ENCODE assay signal across 1 cellular context in the genomic region with DNA sequence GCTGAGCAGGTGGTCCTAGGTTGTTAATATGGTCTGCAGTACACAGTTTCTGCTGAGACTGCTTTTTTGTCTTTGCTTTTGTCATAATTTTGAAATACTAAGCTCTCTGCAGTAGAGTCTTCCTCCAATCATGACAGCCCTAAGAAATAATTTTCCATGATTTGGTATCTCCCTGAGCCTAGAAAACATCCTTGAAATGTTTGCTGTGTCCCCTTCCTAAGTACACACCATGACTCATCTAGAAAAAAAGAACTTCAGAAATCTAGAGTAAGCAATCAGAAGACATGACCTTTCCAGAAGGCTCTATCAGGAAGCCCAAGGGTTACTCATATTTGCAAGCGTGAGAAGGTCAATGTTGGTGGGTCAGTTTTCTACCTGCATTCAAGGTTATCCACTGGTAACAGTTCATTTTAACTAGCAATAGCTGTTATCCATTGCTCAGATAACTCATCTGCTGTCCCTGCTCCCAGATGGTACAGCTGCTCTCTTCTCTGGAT.
TF ChIP-seq lines count a peak whose summit lies in the region.

No MANE protein-coding gene starts in this region.

TF ChIP-seq in HepG2, 621 proteins besides CTCF, POLR2A, EP300 and RAD21 (continued from another document and continues in another):
- TF ChIP-seq, protein P1, sequence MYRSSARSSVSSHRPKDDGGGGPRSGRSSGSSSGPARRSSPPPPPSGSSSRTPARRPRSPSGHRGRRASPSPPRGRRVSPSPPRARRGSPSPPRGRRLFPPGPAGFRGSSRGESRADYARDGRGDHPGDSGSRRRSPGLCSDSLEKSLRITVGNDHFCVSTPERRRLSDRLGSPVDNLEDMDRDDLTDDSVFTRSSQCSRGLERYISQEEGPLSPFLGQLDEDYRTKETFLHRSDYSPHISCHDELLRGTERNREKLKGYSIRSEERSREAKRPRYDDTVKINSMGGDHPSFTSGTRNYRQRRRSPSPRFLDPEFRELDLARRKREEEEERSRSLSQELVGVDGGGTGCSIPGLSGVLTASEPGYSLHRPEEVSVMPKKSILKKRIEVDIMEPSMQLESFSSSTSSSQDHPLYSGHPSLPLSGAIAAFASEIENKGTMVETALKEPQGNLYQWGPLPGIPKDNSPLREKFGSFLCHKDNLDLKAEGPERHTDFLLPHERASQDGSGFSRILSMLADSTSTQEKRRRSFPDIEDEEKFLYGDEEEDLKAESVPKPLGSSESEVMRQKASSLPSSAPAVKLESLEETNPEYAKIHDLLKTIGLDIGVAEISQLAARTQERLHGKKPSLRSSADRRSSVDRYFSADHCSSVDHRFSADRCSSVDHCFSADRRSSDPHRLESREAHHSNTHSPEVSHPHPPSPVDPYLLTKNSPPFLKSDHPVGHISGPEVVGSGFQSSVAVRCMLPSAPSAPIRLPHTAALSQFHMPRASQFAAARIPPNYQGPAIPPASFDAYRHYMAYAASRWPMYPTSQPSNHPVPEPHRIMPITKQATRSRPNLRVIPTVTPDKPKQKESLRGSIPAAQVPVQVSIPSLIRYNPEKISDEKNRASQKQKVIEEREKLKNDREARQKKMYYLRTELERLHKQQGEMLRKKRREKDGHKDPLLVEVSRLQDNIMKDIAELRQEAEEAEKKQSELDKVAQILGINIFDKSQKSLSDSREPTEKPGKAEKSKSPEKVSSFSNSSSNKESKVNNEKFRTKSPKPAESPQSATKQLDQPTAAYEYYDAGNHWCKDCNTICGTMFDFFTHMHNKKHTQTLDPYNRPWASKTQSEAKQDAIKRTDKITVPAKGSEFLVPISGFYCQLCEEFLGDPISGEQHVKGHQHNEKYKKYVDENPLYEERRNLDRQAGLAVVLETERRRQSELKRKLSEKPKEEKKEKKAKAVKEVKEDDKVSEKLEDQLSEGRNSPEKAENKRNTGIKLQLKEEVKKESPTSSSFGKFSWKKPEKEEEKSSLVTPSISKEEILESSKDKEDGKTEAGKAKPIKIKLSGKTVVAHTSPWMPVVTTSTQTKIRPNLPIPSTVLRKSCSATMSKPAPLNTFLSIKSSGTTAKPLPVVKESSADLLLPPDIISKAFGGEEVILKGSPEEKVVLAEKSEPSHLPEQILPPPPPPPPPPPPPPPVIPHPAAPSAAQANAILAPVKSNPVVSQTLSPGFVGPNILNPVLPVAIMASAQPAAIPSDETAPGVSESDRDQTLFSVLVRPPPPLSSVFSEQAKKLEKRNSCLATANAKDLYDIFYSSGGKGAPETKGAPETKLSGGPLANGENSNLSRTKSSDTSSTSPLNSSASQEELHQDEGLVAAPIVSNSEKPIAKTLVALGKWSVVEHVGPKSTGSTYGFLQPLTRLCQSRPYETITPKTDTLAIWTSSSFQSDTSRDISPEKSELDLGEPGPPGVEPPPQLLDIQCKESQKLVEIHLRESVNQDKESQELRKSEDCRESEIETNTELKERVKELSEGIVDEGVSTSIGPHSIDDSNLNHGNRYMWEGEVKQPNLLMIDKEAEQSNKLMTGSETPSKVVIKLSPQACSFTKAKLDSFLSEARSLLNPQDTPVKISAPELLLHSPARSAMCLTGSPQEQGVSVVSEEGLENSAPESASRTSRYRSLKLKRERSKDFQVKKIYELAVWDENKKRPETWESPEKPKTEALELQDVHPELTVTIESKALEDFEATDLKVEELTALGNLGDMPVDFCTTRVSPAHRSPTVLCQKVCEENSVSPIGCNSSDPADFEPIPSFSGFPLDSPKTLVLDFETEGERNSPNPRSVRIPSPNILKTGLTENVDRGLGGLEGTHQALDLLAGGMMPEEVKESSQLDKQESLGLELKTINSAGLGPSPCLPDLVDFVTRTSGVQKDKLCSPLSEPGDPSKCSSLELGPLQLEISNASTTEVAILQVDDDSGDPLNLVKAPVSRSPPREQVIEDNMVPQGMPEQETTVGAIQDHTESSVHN (CRISPR knock-in tag; IDR thresholded peaks at IDR 0.05), result no peak
- TF ChIP-seq ZNF160 (CRISPR knock-in tag; IDR thresholded peaks at IDR 0.05) (no peak), FOXK1 (CRISPR knock-in tag; IDR thresholded peaks at IDR 0.05; ENCODE audit: borderline replicate concordance, low read depth) (no peak), ZNF101 (CRISPR knock-in tag; IDR thresholded peaks at IDR 0.05; ENCODE audit: borderline replicate concordance, low read depth) (no peak), ZBTB21 (CRISPR knock-in tag; IDR thresholded peaks at IDR 0.05) (0 out of 2 replicates have a peak, but pooled peaks have one; percentile 37), RFX5 (IDR thresholded peaks at IDR 0.05; ENCODE audit: low read depth, low read length) (no peak), CREB1 (IDR thresholded peaks at IDR 0.05) (0 out of 2 replicates have a peak, but pooled peaks have one; percentile 24), CREB1 (CRISPR knock-in tag; IDR thresholded peaks at IDR 0.05) (peak; percentile 36; the same call in 1 of the 2 replicates), ARNTL (CRISPR knock-in tag; IDR thresholded peaks at IDR 0.05) (no peak), ZNF713 (CRISPR knock-in tag; IDR thresholded peaks at IDR 0.05) (no peak), POGZ (CRISPR knock-in tag; IDR thresholded peaks at IDR 0.05) (0 out of 2 replicates have a peak, but pooled peaks have one; percentile 44), SIN3A (IDR thresholded peaks at IDR 0.05; ENCODE audit: borderline replicate concordance, low read depth, low read length) (no peak), ZNF432 (CRISPR knock-in tag; IDR thresholded peaks at IDR 0.05; ENCODE audit: borderline replicate concordance) (no peak), ZNF569 (CRISPR knock-in tag; IDR thresholded peaks at IDR 0.05; ENCODE audit: borderline replicate concordance) (no peak), ZNF777 (CRISPR knock-in tag; IDR thresholded peaks at IDR 0.05) (no peak), ARNT (IDR thresholded peaks at IDR 0.05) (no peak), HDAC6 (IDR thresholded peaks at IDR 0.05; ENCODE audit: low read depth, low read length) (no peak), AKAP8 (CRISPR knock-in tag; IDR thresholded peaks at IDR 0.05) (no peak), MIER3 (CRISPR knock-in tag; IDR thresholded peaks at IDR 0.05; ENCODE audit: borderline replicate concordance) (no peak; the same call in 1 of the 2 replicates), FOXO1 (CRISPR knock-in tag; IDR thresholded peaks at IDR 0.05) (no peak), ZNF607 (CRISPR knock-in tag; IDR thresholded peaks at IDR 0.05; ENCODE audit: borderline replicate concordance) (no peak), ZNF547 (CRISPR knock-in tag; IDR thresholded peaks at IDR 0.05) (no peak), SYNCRIP (IDR thresholded peaks at IDR 0.05; ENCODE audit: insufficient read depth, low read depth, low read length) (no peak), ASH2L (IDR thresholded peaks at IDR 0.05; ENCODE audit: insufficient read length, low read depth, low read length) (no peak), TP53 (CRISPR knock-in tag; conservative IDR thresholded peaks at IDR 0.05) (no peak), MTF1 (CRISPR knock-in tag; IDR thresholded peaks at IDR 0.05) (no peak), ZKSCAN8 (CRISPR knock-in tag; IDR thresholded peaks at IDR 0.05; ENCODE audit: borderline replicate concordance) (no peak), JUND (CRISPR knock-in tag; IDR thresholded peaks at IDR 0.05) (peak; percentile 86), ZNF510 (CRISPR knock-in tag; IDR thresholded peaks at IDR 0.05; ENCODE audit: low read depth) (no peak), ZNF383 (CRISPR knock-in tag; IDR thresholded peaks at IDR 0.05; ENCODE audit: borderline replicate concordance) (no peak), POLR2AphosphoS5 (IDR thresholded peaks at IDR 0.05; ENCODE audit: low read depth, low read length) (no peak), SALL2 (CRISPR knock-in tag; IDR thresholded peaks at IDR 0.05) (no peak), SNRNP70 (IDR thresholded peaks at IDR 0.05; ENCODE audit: low read depth, low read length) (no peak), SCMH1 (CRISPR knock-in tag; IDR thresholded peaks at IDR 0.05; ENCODE audit: borderline replicate concordance) (no peak), SMAD3 (CRISPR knock-in tag; IDR thresholded peaks at IDR 0.05) (0 out of 2 replicates have a peak, but pooled peaks have one; percentile 0), ZNF143 (CRISPR knock-in tag; IDR thresholded peaks at IDR 0.05) (no peak)
- TF ChIP-seq, protein P2, sequence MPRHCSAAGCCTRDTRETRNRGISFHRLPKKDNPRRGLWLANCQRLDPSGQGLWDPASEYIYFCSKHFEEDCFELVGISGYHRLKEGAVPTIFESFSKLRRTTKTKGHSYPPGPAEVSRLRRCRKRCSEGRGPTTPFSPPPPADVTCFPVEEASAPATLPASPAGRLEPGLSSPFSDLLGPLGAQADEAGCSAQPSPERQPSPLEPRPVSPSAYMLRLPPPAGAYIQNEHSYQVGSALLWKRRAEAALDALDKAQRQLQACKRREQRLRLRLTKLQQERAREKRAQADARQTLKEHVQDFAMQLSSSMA (CRISPR knock-in tag; IDR thresholded peaks at IDR 0.05), result no peak
- TF ChIP-seq, protein P3, sequence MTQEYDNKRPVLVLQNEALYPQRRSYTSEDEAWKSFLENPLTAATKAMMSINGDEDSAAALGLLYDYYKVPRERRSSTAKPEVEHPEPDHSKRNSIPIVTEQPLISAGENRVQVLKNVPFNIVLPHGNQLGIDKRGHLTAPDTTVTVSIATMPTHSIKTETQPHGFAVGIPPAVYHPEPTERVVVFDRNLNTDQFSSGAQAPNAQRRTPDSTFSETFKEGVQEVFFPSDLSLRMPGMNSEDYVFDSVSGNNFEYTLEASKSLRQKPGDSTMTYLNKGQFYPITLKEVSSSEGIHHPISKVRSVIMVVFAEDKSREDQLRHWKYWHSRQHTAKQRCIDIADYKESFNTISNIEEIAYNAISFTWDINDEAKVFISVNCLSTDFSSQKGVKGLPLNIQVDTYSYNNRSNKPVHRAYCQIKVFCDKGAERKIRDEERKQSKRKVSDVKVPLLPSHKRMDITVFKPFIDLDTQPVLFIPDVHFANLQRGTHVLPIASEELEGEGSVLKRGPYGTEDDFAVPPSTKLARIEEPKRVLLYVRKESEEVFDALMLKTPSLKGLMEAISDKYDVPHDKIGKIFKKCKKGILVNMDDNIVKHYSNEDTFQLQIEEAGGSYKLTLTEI (CRISPR knock-in tag; conservative IDR thresholded peaks at IDR 0.05), result no peak
- TF ChIP-seq, protein P4, sequence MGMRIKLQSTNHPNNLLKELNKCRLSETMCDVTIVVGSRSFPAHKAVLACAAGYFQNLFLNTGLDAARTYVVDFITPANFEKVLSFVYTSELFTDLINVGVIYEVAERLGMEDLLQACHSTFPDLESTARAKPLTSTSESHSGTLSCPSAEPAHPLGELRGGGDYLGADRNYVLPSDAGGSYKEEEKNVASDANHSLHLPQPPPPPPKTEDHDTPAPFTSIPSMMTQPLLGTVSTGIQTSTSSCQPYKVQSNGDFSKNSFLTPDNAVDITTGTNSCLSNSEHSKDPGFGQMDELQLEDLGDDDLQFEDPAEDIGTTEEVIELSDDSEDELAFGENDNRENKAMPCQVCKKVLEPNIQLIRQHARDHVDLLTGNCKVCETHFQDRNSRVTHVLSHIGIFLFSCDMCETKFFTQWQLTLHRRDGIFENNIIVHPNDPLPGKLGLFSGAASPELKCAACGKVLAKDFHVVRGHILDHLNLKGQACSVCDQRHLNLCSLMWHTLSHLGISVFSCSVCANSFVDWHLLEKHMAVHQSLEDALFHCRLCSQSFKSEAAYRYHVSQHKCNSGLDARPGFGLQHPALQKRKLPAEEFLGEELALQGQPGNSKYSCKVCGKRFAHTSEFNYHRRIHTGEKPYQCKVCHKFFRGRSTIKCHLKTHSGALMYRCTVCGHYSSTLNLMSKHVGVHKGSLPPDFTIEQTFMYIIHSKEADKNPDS (CRISPR knock-in tag; IDR thresholded peaks at IDR 0.05), result no peak
- TF ChIP-seq, protein P5, sequence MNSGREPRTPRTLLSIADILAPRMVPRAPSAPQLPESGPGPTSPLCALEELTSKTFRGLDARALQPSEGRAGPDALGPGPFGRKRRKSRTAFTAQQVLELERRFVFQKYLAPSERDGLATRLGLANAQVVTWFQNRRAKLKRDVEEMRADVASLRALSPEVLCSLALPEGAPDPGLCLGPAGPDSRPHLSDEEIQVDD (CRISPR knock-in tag; IDR thresholded peaks at IDR 0.05; ENCODE audit: borderline replicate concordance), result no peak
- TF ChIP-seq, protein P6, sequence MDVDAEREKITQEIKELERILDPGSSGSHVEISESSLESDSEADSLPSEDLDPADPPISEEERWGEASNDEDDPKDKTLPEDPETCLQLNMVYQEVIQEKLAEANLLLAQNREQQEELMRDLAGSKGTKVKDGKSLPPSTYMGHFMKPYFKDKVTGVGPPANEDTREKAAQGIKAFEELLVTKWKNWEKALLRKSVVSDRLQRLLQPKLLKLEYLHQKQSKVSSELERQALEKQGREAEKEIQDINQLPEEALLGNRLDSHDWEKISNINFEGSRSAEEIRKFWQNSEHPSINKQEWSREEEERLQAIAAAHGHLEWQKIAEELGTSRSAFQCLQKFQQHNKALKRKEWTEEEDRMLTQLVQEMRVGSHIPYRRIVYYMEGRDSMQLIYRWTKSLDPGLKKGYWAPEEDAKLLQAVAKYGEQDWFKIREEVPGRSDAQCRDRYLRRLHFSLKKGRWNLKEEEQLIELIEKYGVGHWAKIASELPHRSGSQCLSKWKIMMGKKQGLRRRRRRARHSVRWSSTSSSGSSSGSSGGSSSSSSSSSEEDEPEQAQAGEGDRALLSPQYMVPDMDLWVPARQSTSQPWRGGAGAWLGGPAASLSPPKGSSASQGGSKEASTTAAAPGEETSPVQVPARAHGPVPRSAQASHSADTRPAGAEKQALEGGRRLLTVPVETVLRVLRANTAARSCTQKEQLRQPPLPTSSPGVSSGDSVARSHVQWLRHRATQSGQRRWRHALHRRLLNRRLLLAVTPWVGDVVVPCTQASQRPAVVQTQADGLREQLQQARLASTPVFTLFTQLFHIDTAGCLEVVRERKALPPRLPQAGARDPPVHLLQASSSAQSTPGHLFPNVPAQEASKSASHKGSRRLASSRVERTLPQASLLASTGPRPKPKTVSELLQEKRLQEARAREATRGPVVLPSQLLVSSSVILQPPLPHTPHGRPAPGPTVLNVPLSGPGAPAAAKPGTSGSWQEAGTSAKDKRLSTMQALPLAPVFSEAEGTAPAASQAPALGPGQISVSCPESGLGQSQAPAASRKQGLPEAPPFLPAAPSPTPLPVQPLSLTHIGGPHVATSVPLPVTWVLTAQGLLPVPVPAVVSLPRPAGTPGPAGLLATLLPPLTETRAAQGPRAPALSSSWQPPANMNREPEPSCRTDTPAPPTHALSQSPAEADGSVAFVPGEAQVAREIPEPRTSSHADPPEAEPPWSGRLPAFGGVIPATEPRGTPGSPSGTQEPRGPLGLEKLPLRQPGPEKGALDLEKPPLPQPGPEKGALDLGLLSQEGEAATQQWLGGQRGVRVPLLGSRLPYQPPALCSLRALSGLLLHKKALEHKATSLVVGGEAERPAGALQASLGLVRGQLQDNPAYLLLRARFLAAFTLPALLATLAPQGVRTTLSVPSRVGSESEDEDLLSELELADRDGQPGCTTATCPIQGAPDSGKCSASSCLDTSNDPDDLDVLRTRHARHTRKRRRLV (CRISPR knock-in tag; IDR thresholded peaks at IDR 0.05), result no peak
- TF ChIP-seq, protein P7, sequence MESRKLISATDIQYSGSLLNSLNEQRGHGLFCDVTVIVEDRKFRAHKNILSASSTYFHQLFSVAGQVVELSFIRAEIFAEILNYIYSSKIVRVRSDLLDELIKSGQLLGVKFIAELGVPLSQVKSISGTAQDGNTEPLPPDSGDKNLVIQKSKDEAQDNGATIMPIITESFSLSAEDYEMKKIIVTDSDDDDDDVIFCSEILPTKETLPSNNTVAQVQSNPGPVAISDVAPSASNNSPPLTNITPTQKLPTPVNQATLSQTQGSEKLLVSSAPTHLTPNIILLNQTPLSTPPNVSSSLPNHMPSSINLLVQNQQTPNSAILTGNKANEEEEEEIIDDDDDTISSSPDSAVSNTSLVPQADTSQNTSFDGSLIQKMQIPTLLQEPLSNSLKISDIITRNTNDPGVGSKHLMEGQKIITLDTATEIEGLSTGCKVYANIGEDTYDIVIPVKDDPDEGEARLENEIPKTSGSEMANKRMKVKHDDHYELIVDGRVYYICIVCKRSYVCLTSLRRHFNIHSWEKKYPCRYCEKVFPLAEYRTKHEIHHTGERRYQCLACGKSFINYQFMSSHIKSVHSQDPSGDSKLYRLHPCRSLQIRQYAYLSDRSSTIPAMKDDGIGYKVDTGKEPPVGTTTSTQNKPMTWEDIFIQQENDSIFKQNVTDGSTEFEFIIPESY (CRISPR knock-in tag; IDR thresholded peaks at IDR 0.05), result no peak
